In genomic region chr2:167689444-167689843, GRCh38 we compare ENCODE assay signal across 16 cellular contexts.
DNase-seq lines count a peak whose midpoint lies in the region; TF ChIP-seq lines count a peak whose summit lies in the region.
"Had no signal": no experiment of that assay in that cellular context is flagged by ENCODE, and none has a peak within 500 bp of the region (broad histone marks: within the 10 kb centered on the region; RNA-seq: fewer than 3 reads in every experiment).

No MANE protein-coding gene starts in this region.

- H3K4me2 ChIP-seq in neural progenitor cell: no peak overlapping the region
- H3K4me2 ChIP-seq: BLaER1 treated with 17β-estradiol and CSF1 and Interleukin-3, amounts not matched to agents 10 nM and 100 nM had no signal

- H3K36me3 Mint-ChIP-seq in neural progenitor cell: no peaks in the 10 kb centered on the region
- H3K36me3 Mint-ChIP-seq: stimulated activated effector memory CD8-positive, alpha-beta T cell treated with anti-CD3 and anti-CD28 coated beads, Interleukin-12 subunit alpha, Interleukin-12 subunit beta, amount 100 ng/mL, for 72 hours had no signal

- H3K9ac ChIP-seq in neural progenitor cell: no peak overlapping the region
- H3K9ac ChIP-seq: BLaER1 treated with 17β-estradiol and CSF1 and Interleukin-3, amounts not matched to agents 10 nM and 100 nM had no signal

- no peaks in the 10 kb centered on the region for H3K27me3 Mint-ChIP-seq in neural progenitor cell (ENCODE audit: insufficient read depth, low read depth)

- H3K27me3 ChIP-seq in GM06990 (replicated peaks; ENCODE audit: control insufficient read depth, insufficient read depth, low read length): no peaks in the 10 kb centered on the region
- H3K27me3 ChIP-seq in neural progenitor cell: no peaks in the 10 kb centered on the region
- H3K27me3 ChIP-seq: BLaER1 treated with 17β-estradiol and CSF1 and Interleukin-3, amounts not matched to agents 10 nM and 100 nM; right lobe of liver had no signal

- no peaks in the 10 kb centered on the region for H3F3A ChIP-seq in neural progenitor cell (ENCODE audit: low read depth)

- DNase-seq in GM06990 (ENCODE audit: extremely low read depth, insufficient read length): no peak
- DNase-seq in NCI-H69 (lab: John Stamatoyannopoulos, UW): peak; percentile 33
- no peak for DNase-seq in choroid plexus epithelial cell (ENCODE audit: low read depth)
- DNase-seq in neural progenitor cell (ENCODE audit: low spot score): peak; percentile 63
- no peak for DNase-seq in GDM1 (lab: John Stamatoyannopoulos, UW)
- DNase-seq in NCI-H2227 (lab: John Stamatoyannopoulos, UW; ENCODE audit: unreplicated experiment): no peak
- no peak for DNase-seq in NCI-H345 (lab: John Stamatoyannopoulos, UW)
- DNase-seq: activated CD4-positive, CD25-positive, alpha-beta regulatory T cell treated with anti-CD3 and anti-CD28 coated beads, Interleukin-2, amount 50 U/mL, for 72 hours; NCI-H2227 treated with DMSO at 0.1 percent for 48 hours; right lobe of liver; stimulated activated CD4-positive, alpha-beta T cell treated with anti-CD3 and anti-CD28 coated beads, Interleukin-4, amount 100 ng/mL, for 4 hours; trophoblast cell had no signal

- peaks cover 4% of the 10 kb centered on the region for H3K9me3 Mint-ChIP-seq in neural progenitor cell
- H3K9me3 Mint-ChIP-seq: central memory CD8-positive, alpha-beta T cell; stimulated activated effector memory CD8-positive, alpha-beta T cell treated with anti-CD3 and anti-CD28 coated beads, Interleukin-12 subunit alpha, Interleukin-12 subunit beta, amount 100 ng/mL, for 72 hours had no signal

- H3K27ac ChIP-seq in neural progenitor cell: no peak overlapping the region
- H3K27ac ChIP-seq: BLaER1 treated with 17β-estradiol and CSF1 and Interleukin-3, amounts not matched to agents 10 nM and 100 nM; right lobe of liver had no signal

- peaks cover 13% of the 10 kb centered on the region for H3K4me1 ChIP-seq in neural progenitor cell
- H3K4me1 ChIP-seq: BLaER1 treated with 17β-estradiol and CSF1 and Interleukin-3, amounts not matched to agents 10 nM and 100 nM; HAP-1; right lobe of liver had no signal

- H3K9me3 ChIP-seq in neural progenitor cell (ENCODE audit: low read depth): no peaks in the 10 kb centered on the region
- H3K9me3 ChIP-seq: BLaER1 treated with 17β-estradiol and CSF1 and Interleukin-3, amounts not matched to agents 10 nM and 100 nM; HAP-1; right lobe of liver had no signal

- H4K20me1 ChIP-seq in neural progenitor cell (ENCODE audit: low read depth): no peaks in the 10 kb centered on the region
- H4K20me1 ChIP-seq: BLaER1 treated with 17β-estradiol and CSF1 and Interleukin-3, amounts not matched to agents 10 nM and 100 nM had no signal

- H3K36me3 ChIP-seq in GM06990 (ENCODE audit: control insufficient read depth, insufficient read depth, low read length) (no peaks in the 10 kb centered on the region), neural progenitor cell (no peaks in the 10 kb centered on the region)
- H3K36me3 ChIP-seq: BLaER1 treated with 17β-estradiol and CSF1 and Interleukin-3, amounts not matched to agents 10 nM and 100 nM; HAP-1; right lobe of liver had no signal

- H3K4me1 Mint-ChIP-seq in neural progenitor cell: peaks cover 19% of the 10 kb centered on the region
- H3K4me1 Mint-ChIP-seq: central memory CD8-positive, alpha-beta T cell; stimulated activated effector memory CD8-positive, alpha-beta T cell treated with anti-CD3 and anti-CD28 coated beads, Interleukin-12 subunit alpha, Interleukin-12 subunit beta, amount 100 ng/mL, for 72 hours had no signal

- H3K4me3 ChIP-seq in GM06990 (replicated peaks; ENCODE audit: low read depth, low read length): no peak overlapping the region
- no peak overlapping the region for H3K4me3 ChIP-seq in choroid plexus epithelial cell (ENCODE audit: low read depth, low read length)
- H3K4me3 ChIP-seq in neural progenitor cell: no peak overlapping the region
- H3K4me3 ChIP-seq: BLaER1 treated with 17β-estradiol and CSF1 and Interleukin-3, amounts not matched to agents 10 nM and 100 nM; HAP-1; right lobe of liver had no signal

- H3K79me2 ChIP-seq in neural progenitor cell (ENCODE audit: low read depth): no peaks in the 10 kb centered on the region

- peak overlapping the region; percentile 21 for H2AFZ ChIP-seq in neural progenitor cell (replicated peaks)

- H3K27ac Mint-ChIP-seq in neural progenitor cell: no peak overlapping the region
- H3K27ac Mint-ChIP-seq: stimulated activated effector memory CD8-positive, alpha-beta T cell treated with anti-CD3 and anti-CD28 coated beads, Interleukin-12 subunit alpha, Interleukin-12 subunit beta, amount 100 ng/mL, for 72 hours had no signal

- no peak overlapping the region for H3K4me3 Mint-ChIP-seq in neural progenitor cell
- H3K4me3 Mint-ChIP-seq: central memory CD8-positive, alpha-beta T cell; stimulated activated effector memory CD8-positive, alpha-beta T cell treated with anti-CD3 and anti-CD28 coated beads, Interleukin-12 subunit alpha, Interleukin-12 subunit beta, amount 100 ng/mL, for 72 hours had no signal

- TF ChIP-seq CTCF in GM06990 (IDR thresholded peaks at IDR 0.05; ENCODE audit: insufficient read depth, low read length, poor library complexity, severe bottlenecking) (peak; percentile 8), choroid plexus epithelial cell (conservative IDR thresholded peaks at IDR 0.05; ENCODE audit: low read depth, low read length) (peak; percentile 8), neural progenitor cell (IDR thresholded peaks at IDR 0.05) (peak; percentile 59)

Comparison
In these comparisons a context has a peak if more than half of its experiments do, and no peak if none do; other contexts are left out.
1. DNase-seq: peak in NCI-H69 (single experiment) and neural progenitor cell (single experiment); none in GM06990 (single experiment), choroid plexus epithelial cell (single experiment), GDM1 (single experiment), NCI-H2227 (single experiment) and NCI-H345 (single experiment).
2. CTCF ChIP-seq: peak in every context shown above with its lines; median percentile 59 in neural progenitor cell; 8 in GM06990; 8 in choroid plexus epithelial cell.